Comparison of ENCODE assay signal across 8 cellular contexts in genomic region chr3:103009609-103010008, GRCh38.
"Had no signal": no experiment of that assay in that cellular context is flagged by ENCODE, and none has a peak within 500 bp of the region (broad histone marks: within the 10 kb centered on the region; RNA-seq: fewer than 3 reads in every experiment).

No MANE protein-coding gene starts in this region.

- H2AFZ ChIP-seq: GM23248 had no signal

- H3K4me1 Mint-ChIP-seq: IgD-negative memory B cell had no signal

- FAIRE-seq: HepG2 had no signal

- H3K27ac ChIP-seq: GM23248, HL-60, KMS-11 had no signal

- H3K36me3 Mint-ChIP-seq: IgD-negative memory B cell had no signal

- H3K4me2 ChIP-seq: KMS-11 had no signal

- DNase-seq: GM23248, H7, HCEC 1CT, KBM-7 had no signal

- ATAC-seq: HepG2 had no signal

- H3K4me3 ChIP-seq: GM23248 had no signal

- H3K4me3 Mint-ChIP-seq: IgD-negative memory B cell had no signal

- H3K27ac Mint-ChIP-seq: IgD-negative memory B cell had no signal

- H3K9ac ChIP-seq: GM23248, KMS-11 had no signal
